Comparison of ENCODE assay signal across 1 cellular context in genomic region chr1:8862528-8862927, GRCh38.
TF ChIP-seq lines count a peak whose summit lies in the region.

No MANE protein-coding gene starts in this region.

TF ChIP-seq in HepG2, 621 proteins besides CTCF, POLR2A, EP300 and RAD21 (continued from another document and continues in another):
- peak; percentile 49; the same call in 1 of the 2 replicates for TF ChIP-seq POLR2AphosphoS5 (IDR thresholded peaks at IDR 0.05; ENCODE audit: low read depth, low read length)
- peak; percentile 70 for TF ChIP-seq ZBTB7A (CRISPR knock-in tag; IDR thresholded peaks at IDR 0.05)
- TF ChIP-seq RBFOX2 (IDR thresholded peaks at IDR 0.05; ENCODE audit: low read depth, low read length): 0 out of 2 replicates have a peak, but pooled peaks have one; percentile 61
- no peak for TF ChIP-seq ZMYM4 (CRISPR knock-in tag; IDR thresholded peaks at IDR 0.05)
- no peak for TF ChIP-seq REPIN1 (CRISPR knock-in tag; IDR thresholded peaks at IDR 0.05; ENCODE audit: borderline replicate concordance, low read depth)
- TF ChIP-seq ZBTB38 (CRISPR knock-in tag; IDR thresholded peaks at IDR 0.05): peak; percentile 88
- no peak for TF ChIP-seq GATA4 (IDR thresholded peaks at IDR 0.05; ENCODE audit: borderline replicate concordance, low read depth)
- TF ChIP-seq NFKB2 (CRISPR knock-in tag; IDR thresholded peaks at IDR 0.05; ENCODE audit: borderline replicate concordance): 0 out of 2 replicates have a peak, but pooled peaks have one; percentile 24
- no peak for TF ChIP-seq ZFP82 (CRISPR knock-in tag; IDR thresholded peaks at IDR 0.05; ENCODE audit: borderline replicate concordance)
- peak; percentile 48; the same call in 1 of the 2 replicates for TF ChIP-seq KDM5B (CRISPR knock-in tag; IDR thresholded peaks at IDR 0.05; ENCODE audit: borderline replicate concordance)
- TF ChIP-seq HMGXB3 (CRISPR knock-in tag; IDR thresholded peaks at IDR 0.05; ENCODE audit: borderline replicate concordance): no peak
- TF ChIP-seq ZNF740 (CRISPR knock-in tag; IDR thresholded peaks at IDR 0.05): 0 out of 2 replicates have a peak, but pooled peaks have one; percentile 70
- 0 out of 2 replicates have a peak, but pooled peaks have one; percentile 20 for TF ChIP-seq ZNF574 (CRISPR knock-in tag; IDR thresholded peaks at IDR 0.05)
- peak; percentile 45; the same call in 1 of the 2 replicates for TF ChIP-seq POLR2G (IDR thresholded peaks at IDR 0.05; ENCODE audit: low read depth, low read length)
- no peak for TF ChIP-seq SRY (CRISPR knock-in tag; IDR thresholded peaks at IDR 0.05)
- TF ChIP-seq ZNF501 (CRISPR knock-in tag; IDR thresholded peaks at IDR 0.05): no peak
- no peak for TF ChIP-seq ATRX (CRISPR knock-in tag; IDR thresholded peaks at IDR 0.05; ENCODE audit: borderline replicate concordance)
- TF ChIP-seq ZNF136 (CRISPR knock-in tag; IDR thresholded peaks at IDR 0.05; ENCODE audit: low read depth): peak; percentile 79; the same call in 1 of the 2 replicates
- no peak for TF ChIP-seq NFKBIZ (CRISPR knock-in tag; IDR thresholded peaks at IDR 0.05)
- no peak for TF ChIP-seq RFX1 (IDR thresholded peaks at IDR 0.05)
- TF ChIP-seq ZNF687 (CRISPR knock-in tag; IDR thresholded peaks at IDR 0.05): peak; percentile 67
- TF ChIP-seq ZNF496 (CRISPR knock-in tag; IDR thresholded peaks at IDR 0.05; ENCODE audit: insufficient replicate concordance): no peak
- no peak for TF ChIP-seq CERS6 (CRISPR knock-in tag; IDR thresholded peaks at IDR 0.05)
- no peak for TF ChIP-seq KLF6 (CRISPR knock-in tag; IDR thresholded peaks at IDR 0.05)
- peak; percentile 19; the same call in 1 of the 2 replicates for TF ChIP-seq STAG1 (CRISPR knock-in tag; IDR thresholded peaks at IDR 0.05)
- TF ChIP-seq ARNT (IDR thresholded peaks at IDR 0.05): no peak
- TF ChIP-seq HINFP (CRISPR knock-in tag; IDR thresholded peaks at IDR 0.05; ENCODE audit: low read depth): peak; percentile 52; the same call in 1 of the 2 replicates
- no peak for TF ChIP-seq RFX5 (IDR thresholded peaks at IDR 0.05; ENCODE audit: low read depth, low read length)
- no peak for TF ChIP-seq CSRNP1 (CRISPR knock-in tag; IDR thresholded peaks at IDR 0.05)
- 0 out of 2 replicates have a peak, but pooled peaks have one; percentile 53 for TF ChIP-seq ZFY (CRISPR knock-in tag; IDR thresholded peaks at IDR 0.05)
- TF ChIP-seq HNF4A (CRISPR knock-in tag; IDR thresholded peaks at IDR 0.05): no peak
- TF ChIP-seq DDIT3 (CRISPR knock-in tag; IDR thresholded peaks at IDR 0.05): no peak
- peak; percentile 93 for TF ChIP-seq ZBTB33 (CRISPR knock-in tag; IDR thresholded peaks at IDR 0.05)
- TF ChIP-seq PAXIP1 (CRISPR knock-in tag; conservative IDR thresholded peaks at IDR 0.05): no peak
